1 cellular context compared by ENCODE assay signal in genomic region chr1:47711211-47711847, GRCh38.
TF ChIP-seq lines count a peak whose summit lies in the region.

No MANE protein-coding gene starts in this region.

TF ChIP-seq in A549, 52 proteins besides CTCF, POLR2A, EP300 and RAD21 (continued from another document):
- no peak for TF ChIP-seq REST (IDR thresholded peaks at IDR 0.05)
- no peak for TF ChIP-seq SMC3 (IDR thresholded peaks at IDR 0.05)
- no peak for TF ChIP-seq HMGXB4 (CRISPR knock-in tag; IDR thresholded peaks at IDR 0.05; ENCODE audit: borderline replicate concordance)
- no peak for TF ChIP-seq CHD2 (IDR thresholded peaks at IDR 0.05; ENCODE audit: low read length, partially characterized antibody)
- no peak for TF ChIP-seq USF2 (IDR thresholded peaks at IDR 0.05)
- no peak for TF ChIP-seq BHLHE40 (IDR thresholded peaks at IDR 0.05; ENCODE audit: low read depth, low read length)
- TF ChIP-seq RNF2 (IDR thresholded peaks at IDR 0.05; ENCODE audit: borderline replicate concordance, low read depth), result no peak
- no peak for TF ChIP-seq TP53 (CRISPR knock-in tag; IDR thresholded peaks at IDR 0.05)
- TF ChIP-seq NR3C1 (IDR thresholded peaks at IDR 0.05), result no peak
TF ChIP-seq in A549: peak in this region for 0.
